8 cellular contexts compared by ENCODE assay signal in the genomic region with DNA sequence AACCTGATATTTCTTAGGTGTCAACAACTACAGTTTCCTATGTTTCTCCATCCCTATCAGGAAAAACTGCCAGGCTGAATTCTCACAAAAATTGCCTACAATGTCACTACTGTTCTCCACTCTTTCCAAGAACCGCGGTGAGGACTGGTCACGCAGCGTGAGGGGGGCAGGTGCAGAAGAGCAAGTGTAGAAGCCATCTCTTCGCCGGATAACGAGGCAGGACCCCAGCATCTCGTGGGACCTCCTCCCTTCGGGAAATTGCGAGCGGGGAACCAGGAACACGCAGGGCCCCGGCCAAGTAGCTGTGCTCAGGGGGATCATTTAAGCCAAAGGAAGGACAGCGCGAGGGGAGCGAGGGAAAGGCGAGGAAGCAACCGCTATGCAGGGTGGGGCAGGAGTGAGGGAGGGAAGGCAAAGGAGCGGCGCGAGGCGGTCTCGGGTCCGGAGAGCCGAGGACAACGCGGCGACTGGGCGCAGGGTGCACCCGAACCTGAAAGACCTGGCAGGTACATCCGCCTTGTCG. TPM values are rescaled to one million over a fixed set of nuclear protein-coding genes. Genes with fewer than 3 reads are reported as not detected.
DNase-seq lines count a peak whose midpoint lies in the region; ATAC-seq and TF ChIP-seq lines count a peak whose summit lies in the region.

No MANE protein-coding gene starts in this region.

- peak overlapping the region; percentile 90 for H3K4me2 ChIP-seq in osteoblast (ENCODE audit: insufficient read depth, low read length)

- H3K4me1 Mint-ChIP-seq in WTC11 = peaks cover 30% of the 10 kb centered on the region

- peak overlapping the region; percentile 95 for H3K4me3 ChIP-seq in fibroblast of the aortic adventitia (ENCODE audit: low read depth, low read length)
- H3K4me3 ChIP-seq in osteoblast (ENCODE audit: insufficient read depth, low read length) = peak overlapping the region; percentile 94

- peaks cover 28% of the 10 kb centered on the region for H3K4me1 ChIP-seq in osteoblast (ENCODE audit: insufficient read depth, low read length)

- H3K27ac Mint-ChIP-seq in WTC11 = peak overlapping the region; percentile 61

- H3K27me3 Mint-ChIP-seq in WTC11 (ENCODE audit: low read depth) = no peaks in the 10 kb centered on the region; the same call in none of the 2 replicates

- H3K9me3 ChIP-seq in osteoblast (ENCODE audit: low read depth, low read length) = no peaks in the 10 kb centered on the region

- CTCF ChIA-PET in WTC11 (lab: Charles Lee) = no interaction called here

- H3K27ac ChIP-seq in osteoblast (ENCODE audit: low read depth, low read length) = peak overlapping the region; percentile 88

- H3K79me2 ChIP-seq in osteoblast (ENCODE audit: insufficient read depth, low read length) = peaks cover 55% of the 10 kb centered on the region

- no peaks in the 10 kb centered on the region for H3K36me3 Mint-ChIP-seq in WTC11

- H3K9me3 Mint-ChIP-seq in WTC11 = no peaks in the 10 kb centered on the region

- DNase-seq in D341Med (ENCODE audit: low spot score) (peak; percentile 66), WTC11 (ENCODE audit: low spot score) (peak; percentile 23), fibroblast of the aortic adventitia (ENCODE audit: low read depth) (peak; percentile 14), osteoblast (ENCODE audit: insufficient read length, low spot score, missing footprints) (no peak), GM10266 (ENCODE audit: extremely low spot score) (no peak), KG1 (lab: John Stamatoyannopoulos, UW) (no peak)

- peak overlapping the region; percentile 94 for H3K4me3 Mint-ChIP-seq in WTC11

- TF ChIP-seq CTCF in WTC11 (IDR thresholded peaks at IDR 0.05) (no peak), fibroblast of the aortic adventitia (IDR thresholded peaks at IDR 0.05; ENCODE audit: insufficient read depth, low read length) (no peak), osteoblast (IDR thresholded peaks at IDR 0.05; ENCODE audit: extremely low read depth, low read depth, low read length) (no peak), GM10266 (IDR thresholded peaks at IDR 0.05; ENCODE audit: control insufficient read depth, insufficient read depth, low read depth, missing control alignments) (no peak)

- peaks cover 10% of the 10 kb centered on the region for H4K20me1 ChIP-seq in osteoblast (ENCODE audit: insufficient read depth, low read length)

- ATAC-seq in GM19397 (IDR thresholded peaks at IDR 0.05; ENCODE audit: unreplicated experiment) (peak; percentile 33), HG03442 (IDR thresholded peaks at IDR 0.05; ENCODE audit: unreplicated experiment) (peak; percentile 17), WTC11 (peak; percentile 38)

- POLR2A ChIA-PET in WTC11 (lab: Charles Lee) = no interaction called here

- H3K36me3 ChIP-seq in osteoblast (ENCODE audit: insufficient read depth, low read length) = no peaks in the 10 kb centered on the region

- peaks cover 5% of the 10 kb centered on the region for H3K27me3 ChIP-seq in osteoblast (ENCODE audit: insufficient read depth, low read length)

- peak overlapping the region; percentile 93 for H2AFZ ChIP-seq in osteoblast (ENCODE audit: low read length)

TF ChIP-seq in WTC11, 78 proteins besides CTCF, POLR2A, EP300 and RAD21:
- TF ChIP-seq, protein P1, sequence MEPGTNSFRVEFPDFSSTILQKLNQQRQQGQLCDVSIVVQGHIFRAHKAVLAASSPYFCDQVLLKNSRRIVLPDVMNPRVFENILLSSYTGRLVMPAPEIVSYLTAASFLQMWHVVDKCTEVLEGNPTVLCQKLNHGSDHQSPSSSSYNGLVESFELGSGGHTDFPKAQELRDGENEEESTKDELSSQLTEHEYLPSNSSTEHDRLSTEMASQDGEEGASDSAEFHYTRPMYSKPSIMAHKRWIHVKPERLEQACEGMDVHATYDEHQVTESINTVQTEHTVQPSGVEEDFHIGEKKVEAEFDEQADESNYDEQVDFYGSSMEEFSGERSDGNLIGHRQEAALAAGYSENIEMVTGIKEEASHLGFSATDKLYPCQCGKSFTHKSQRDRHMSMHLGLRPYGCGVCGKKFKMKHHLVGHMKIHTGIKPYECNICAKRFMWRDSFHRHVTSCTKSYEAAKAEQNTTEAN (CRISPR knock-in tag; IDR thresholded peaks at IDR 0.05) = no peak
- TF ChIP-seq, protein P2, sequence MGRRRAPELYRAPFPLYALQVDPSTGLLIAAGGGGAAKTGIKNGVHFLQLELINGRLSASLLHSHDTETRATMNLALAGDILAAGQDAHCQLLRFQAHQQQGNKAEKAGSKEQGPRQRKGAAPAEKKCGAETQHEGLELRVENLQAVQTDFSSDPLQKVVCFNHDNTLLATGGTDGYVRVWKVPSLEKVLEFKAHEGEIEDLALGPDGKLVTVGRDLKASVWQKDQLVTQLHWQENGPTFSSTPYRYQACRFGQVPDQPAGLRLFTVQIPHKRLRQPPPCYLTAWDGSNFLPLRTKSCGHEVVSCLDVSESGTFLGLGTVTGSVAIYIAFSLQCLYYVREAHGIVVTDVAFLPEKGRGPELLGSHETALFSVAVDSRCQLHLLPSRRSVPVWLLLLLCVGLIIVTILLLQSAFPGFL (CRISPR knock-in tag; IDR thresholded peaks at IDR 0.05; ENCODE audit: borderline replicate concordance) = no peak
- no peak for TF ChIP-seq NR2C2 (CRISPR knock-in tag; IDR thresholded peaks at IDR 0.05)

RNA-seq across cellular contexts. Expression of a gene that starts 0.6 kb away (rescaled TPM):
- total RNA-seq in WTC11 (2021) (55.3 to 64.4 TPM (median 62.1 TPM) in 3 replicates), fibroblast of the aortic adventitia (ENCODE audit: low replicate concordance) (40.7 and 132 TPM in 2 replicates), osteoblast (69.2 and 70.2 TPM in 2 replicates)

RNA-seq across cellular contexts. Expression of a gene that starts 42.9 kb away (rescaled TPM):
- not detected in 3 replicates for total RNA-seq in WTC11 (2021)
- not detected in 2 replicates for total RNA-seq in fibroblast of the aortic adventitia (ENCODE audit: low replicate concordance)
- total RNA-seq in osteoblast = not detected in 2 replicates

Comparison
In these comparisons a context has a peak if more than half of its experiments do, and no peak if none do; other contexts are left out.
1. DNase-seq: peak in D341Med (single experiment), WTC11 (single experiment) and fibroblast of the aortic adventitia (single experiment); none in osteoblast (single experiment), GM10266 (single experiment) and KG1 (single experiment).
2. Peak in every context shown above with its lines, with median percentiles within 50 percentile points of each other: ATAC-seq.